ENCODE assay signal across 19 cellular contexts in genomic region chr7:72161534-72161933, GRCh38.
DNase-seq lines count a peak whose midpoint lies in the region; ATAC-seq and TF ChIP-seq lines count a peak whose summit lies in the region.
"Had no signal": no experiment of that assay in that cellular context is flagged by ENCODE, and none has a peak within 500 bp of the region (broad histone marks: within the 10 kb centered on the region; RNA-seq: fewer than 3 reads in every experiment).

No MANE protein-coding gene starts in this region.

- no peak overlapping the region for H3K9ac ChIP-seq in SU-DHL-6 (ENCODE audit: low read length)
- H3K9ac ChIP-seq in mesendoderm (ENCODE audit: low read length): no peak overlapping the region

- no peak overlapping the region for H3K23ac ChIP-seq in mesendoderm (ENCODE audit: low read length)

- H3K4me3 ChIP-seq in GM12864 (ENCODE audit: low read depth, low read length): no peak overlapping the region
- H3K4me3 ChIP-seq in SU-DHL-6 (ENCODE audit: insufficient read depth, low read length, poor library complexity, severe bottlenecking): no peak overlapping the region
- H3K4me3 ChIP-seq in mesendoderm (ENCODE audit: low read length): no peak overlapping the region
- H3K4me3 ChIP-seq: HAP-1 had no signal

- H3K4me1 ChIP-seq in mesendoderm (ENCODE audit: control insufficient read depth, low read depth, low read length): no peaks in the 10 kb centered on the region
- H3K4me1 ChIP-seq: HAP-1 had no signal

- H3K56ac ChIP-seq in mesendoderm (ENCODE audit: low read length): no peak overlapping the region

- H2AFZ ChIP-seq in SU-DHL-6 (ENCODE audit: low read depth, low read length, severe bottlenecking): no peak overlapping the region

- H2BK120ac ChIP-seq in mesendoderm (ENCODE audit: low read depth, low read length): no peak overlapping the region

- H4K20me1 ChIP-seq in SU-DHL-6 (ENCODE audit: low read depth, low read length): no peaks in the 10 kb centered on the region

- no peak overlapping the region for H2BK5ac ChIP-seq in mesendoderm (ENCODE audit: low read length)

- H3K4me2 ChIP-seq in SU-DHL-6 (ENCODE audit: low read depth, low read length, poor library complexity, severe bottlenecking) (no peak overlapping the region), mesendoderm (ENCODE audit: low read length) (no peak overlapping the region)

- no peaks in the 10 kb centered on the region for H3K27me3 ChIP-seq in SU-DHL-6 (ENCODE audit: low read length)
- no peaks in the 10 kb centered on the region for H3K27me3 ChIP-seq in mesendoderm (ENCODE audit: insufficient read depth, low read length, poor library complexity)

- no peaks in the 10 kb centered on the region for H3F3A ChIP-seq in SU-DHL-6 (ENCODE audit: insufficient read depth)

- no CpG with 5 or more reads among the region's 6 CpGs for WGBS in mesendoderm (ENCODE audit: extremely low coverage, insufficient coverage, low lambda C conversion rate)

- no peak overlapping the region for H4K5ac ChIP-seq in mesendoderm (ENCODE audit: low read length)

- no peak overlapping the region for H3K18ac ChIP-seq in mesendoderm (ENCODE audit: low read length)

- peak; percentile 10 for TF ChIP-seq CTCF in GM12864 (IDR thresholded peaks at IDR 0.05; ENCODE audit: low read depth, low read length, missing control alignments)
- TF ChIP-seq CTCF in SU-DHL-6 (IDR thresholded peaks at IDR 0.05; ENCODE audit: insufficient read depth, low read length, poor library complexity, severe bottlenecking): peak; percentile 11
- TF ChIP-seq CTCF in GM10266 (IDR thresholded peaks at IDR 0.05; ENCODE audit: control insufficient read depth, insufficient read depth, low read depth, missing control alignments): no peak

- no peaks in the 10 kb centered on the region for H3K79me2 ChIP-seq in SU-DHL-6 (ENCODE audit: insufficient read depth, low read length)
- no peaks in the 10 kb centered on the region for H3K79me2 ChIP-seq in mesendoderm (ENCODE audit: control insufficient read depth, insufficient read depth, low read length)

- H2BK15ac ChIP-seq in mesendoderm (replicated peaks; ENCODE audit: low read depth): no peak overlapping the region

- H3K36me3 ChIP-seq in SU-DHL-6 (ENCODE audit: low read length): no peaks in the 10 kb centered on the region
- H3K36me3 ChIP-seq in mesendoderm (ENCODE audit: control insufficient read depth, insufficient read depth, low read length): no peaks in the 10 kb centered on the region
- H3K36me3 ChIP-seq: HAP-1 had no signal

- H3K9me3 ChIP-seq in SU-DHL-6 (ENCODE audit: insufficient read depth, low read length): no peaks in the 10 kb centered on the region
- H3K9me3 ChIP-seq: HAP-1 had no signal

- in situ Hi-C loops in KBM-7 (cut with MboI; ENCODE audit: low pct_unique_long_range_greater_than_20kb, low sequenced_read_pairs): no loop called here

- ATAC-seq in Right ventricle myocardium inferior: no peak
- ATAC-seq: effector memory CD8-positive, alpha-beta T cell had no signal

- no peak overlapping the region for H2AK5ac ChIP-seq in mesendoderm (ENCODE audit: low read length)

- intact Hi-C loops in Right ventricle myocardium inferior (cut with DNase I): no loop called here

- H3K4ac ChIP-seq in mesendoderm (ENCODE audit: low read depth, low read length): no peak overlapping the region

- H4K8ac ChIP-seq in mesendoderm (ENCODE audit: low read depth, low read length): no peak overlapping the region

- no peaks in the 10 kb centered on the region for H3K79me1 ChIP-seq in mesendoderm (ENCODE audit: low read length)

- no peaks in the 10 kb centered on the region for H3K9me2 ChIP-seq in SU-DHL-6 (replicated peaks; ENCODE audit: insufficient read depth, low read length)

- H3K27ac ChIP-seq in SU-DHL-6 (ENCODE audit: low read depth, low read length) (no peak overlapping the region), mesendoderm (ENCODE audit: low read depth, low read length) (no peak overlapping the region)
- H3K27ac ChIP-seq: HL-60 had no signal

- no peak for DNase-seq in GM12864 (ENCODE audit: low read depth)
- DNase-seq in KBM-7: peak; percentile 3
- peak; percentile 42 for DNase-seq in mesendoderm
- DNase-seq in activated naive CD4-positive, alpha-beta T cell treated with anti-CD3 and anti-CD28 coated beads, Interleukin-2, amount 50 U/mL, for 16 hours: no peak
- no peak for DNase-seq in Right ventricle myocardium inferior (ENCODE audit: missing footprints)
- no peak for DNase-seq in cerebellar nuclear complex (lab: John Stamatoyannopoulos, UW)
- no peak for DNase-seq in GM10266 (ENCODE audit: extremely low spot score)
- DNase-seq: activated CD4-positive, alpha-beta T cell treated with anti-CD3 and anti-CD28 coated beads, Interleukin-2, amount 50 U/mL, for 48 hours; activated naive CD4-positive, alpha-beta T cell treated with Interleukin-2 at 50 U/mL for 16 hours; aorta; effector memory CD8-positive, alpha-beta T cell; EL; NCI-H1105; NCI-H2107; occipital lobe; SIG-M5 had no signal

Comparison
In these comparisons a context has a peak if more than half of its experiments do, and no peak if none do; other contexts are left out.
1. DNase-seq: peak in KBM-7 (single experiment) and mesendoderm (single experiment); none in GM12864 (single experiment), activated naive CD4-positive, alpha-beta T cell treated with anti-CD3 and anti-CD28 coated beads, Interleukin-2, amount 50 U/mL, for 16 hours (single experiment), Right ventricle myocardium inferior (single experiment), cerebellar nuclear complex (0 of 2) and GM10266 (single experiment).